20 cellular contexts compared by ENCODE assay signal in genomic region chr17:41284546-41284945, GRCh38. TPM values are rescaled to one million over a fixed set of nuclear protein-coding genes. Genes with fewer than 3 reads are reported as not detected.
DNase-seq lines count a peak whose midpoint lies in the region; ATAC-seq, FAIRE-seq and TF ChIP-seq lines count a peak whose summit lies in the region.
"Had no signal": no experiment of that assay in that cellular context is flagged by ENCODE, and none has a peak within 500 bp of the region (broad histone marks: within the 10 kb centered on the region; RNA-seq: fewer than 3 reads in every experiment).

No MANE protein-coding gene starts in this region.

- H2AFZ ChIP-seq in K562 (ENCODE audit: low read depth, low read length) (no peak overlapping the region), MM.1S (ENCODE audit: low read length) (no peak overlapping the region)

- POLR2A ChIA-PET in Caco-2 (lab: Charles Lee) (no interaction called here), K562 (lab: Yijun Ruan, JAX) (no interaction called here)

- H3K79me2 ChIP-seq in K562 (ENCODE audit: control insufficient read depth, insufficient read depth, low read length), result no peaks in the 10 kb centered on the region
- H3K79me2 ChIP-seq in MM.1S (ENCODE audit: low read length), result no peaks in the 10 kb centered on the region

- TF ChIP-seq POLR2A in K562 (conservative IDR thresholded peaks at IDR 0.05), result no peak

- no peaks in the 10 kb centered on the region for H3F3A ChIP-seq in MM.1S (ENCODE audit: insufficient read depth, low read length)

- intact Hi-C loops in Caco-2 (cut with micrococcal nuclease; ENCODE audit: unreplicated experiment), result loop anchor here (10.0 kb wide), 1 partner anchor 220 kb away; the partner anchor contains the start of genes KRTAP2-3 and KRTAP2-4
- intact Hi-C loops in K562 (cut with micrococcal nuclease), result no loop called here

- H3K4me3 ChIP-seq in Caco-2 (ENCODE audit: low read depth, low read length) (no peak overlapping the region), K562 (no peak overlapping the region), neutrophil (ENCODE audit: low read depth in 1 of 2, low read length in 1 of 2) (no peak overlapping the region), MM.1S (ENCODE audit: low read length) (no peak overlapping the region)
- H3K4me3 ChIP-seq: body of pancreas, coronary artery had no signal

- H3K4me1 ChIP-seq in Caco-2 (peaks cover 31% of the 10 kb centered on the region), K562 (replicated peaks in 1 of 2; ENCODE audit: control insufficient read depth in 2 of 2, insufficient read depth in 2 of 2, low read length in 2 of 2) (no peaks in the 10 kb centered on the region), neutrophil (ENCODE audit: control insufficient read depth in 1 of 2, insufficient read depth in 1 of 2, low read depth in 1 of 2, low read length in 1 of 2) (peaks cover 44% of the 10 kb centered on the region in 2 experiments), MM.1S (ENCODE audit: low read length) (no peaks in the 10 kb centered on the region)
- H3K4me1 ChIP-seq: body of pancreas had no signal

- no peak overlapping the region for H3K27ac ChIP-seq in K562 (ENCODE audit: extremely low read depth, low read depth, low read length)
- peak overlapping the region; percentile 64 for H3K27ac ChIP-seq in neutrophil
- H3K27ac ChIP-seq in MM.1S (ENCODE audit: low read length), result no peak overlapping the region
- H3K27ac ChIP-seq: body of pancreas, C4-2B, coronary artery had no signal

- H3K9ac ChIP-seq in K562 (ENCODE audit: insufficient read depth in 1 of 2, low read depth in 2 of 2, low read length in 2 of 2) (no peak overlapping the region), MM.1S (ENCODE audit: low read length) (no peak overlapping the region)

- TF ChIP-seq RAD21 in K562 (CRISPR knock-in tag; conservative IDR thresholded peaks at IDR 0.05 in 1 of 2, IDR thresholded peaks at IDR 0.05 in 1 of 2), result no peak

- H3K27me3 ChIP-seq in Caco-2 (replicated peaks; ENCODE audit: control insufficient read depth, insufficient read depth, low read length), result no peaks in the 10 kb centered on the region
- H3K27me3 ChIP-seq in K562 (ENCODE audit: control insufficient read depth in 2 of 2, insufficient read depth in 2 of 2, low read length in 2 of 2), result peaks cover 3 to 5% of the 10 kb centered on the region in 2 experiments; a peak in 2 of 5 replicates
- no peaks in the 10 kb centered on the region for H3K27me3 ChIP-seq in neutrophil
- H3K27me3 ChIP-seq in MM.1S (replicated peaks; ENCODE audit: insufficient read depth, low read length), result no peaks in the 10 kb centered on the region
- H3K27me3 ChIP-seq: body of pancreas had no signal

- H4K20me1 ChIP-seq in K562 (replicated peaks; ENCODE audit: control insufficient read depth, insufficient read depth, low read length) (no peaks in the 10 kb centered on the region), MM.1S (ENCODE audit: insufficient read depth, low read length) (no peaks in the 10 kb centered on the region)

- H3K9me3 ChIP-seq in Caco-2 (peaks cover 2% of the 10 kb centered on the region; the same call in 1 of the 2 replicates), K562 (replicated peaks; ENCODE audit: control insufficient read depth, insufficient read depth, low read depth, low read length) (no peaks in the 10 kb centered on the region), neutrophil (no peaks in the 10 kb centered on the region), MM.1S (replicated peaks; ENCODE audit: insufficient read depth, low read length) (no peaks in the 10 kb centered on the region)
- H3K9me3 ChIP-seq: body of pancreas had no signal

- H3K27ac Mint-ChIP-seq in Caco-2 (ENCODE audit: unreplicated experiment), result peak overlapping the region; percentile 32
- H3K27ac Mint-ChIP-seq: activated naive CD8-positive, alpha-beta T cell treated with anti-CD3 and anti-CD28 coated beads for 36 hours; activated T-helper 1 cell treated with anti-CD3 and anti-CD28 coated beads, Interleukin-12 subunit alpha, Interleukin-12 subunit beta, Interleukin-2, Interleukin-4 antibody, amounts not matched to agents 30 ng/mL and 10 ng/mL and 1 ng/mL, durations not matched to agents 14 hours and 24 hours and 36 hours; memory B cell; natural killer cell had no signal

- H3K4me1 Mint-ChIP-seq in Caco-2 (ENCODE audit: low read depth, unreplicated experiment), result peaks cover 34% of the 10 kb centered on the region
- H3K4me1 Mint-ChIP-seq: memory B cell, natural killer cell had no signal

- in situ Hi-C loops in K562 (cut with MboI), result no loop called here

- ATAC-seq in K562, result no peak
- ATAC-seq: body of pancreas, natural killer cell had no signal

- TF ChIP-seq EP300 in K562 (IDR thresholded peaks at IDR 0.05; ENCODE audit: low read length), result no peak

- H3K4me2 ChIP-seq in K562 (ENCODE audit: insufficient read depth, low read length), result no peak overlapping the region
- H3K4me2 ChIP-seq in MM.1S (ENCODE audit: low read depth, low read length), result no peak overlapping the region

- CTCF ChIA-PET in Caco-2 (lab: Charles Lee), result no interaction called here
- CTCF ChIA-PET in K562 (lab: Yijun Ruan, JAX; ENCODE audit: low intra/inter-chr PET ratio), result interaction anchor here (1.3 kb wide), 1 partner anchor 375 kb away, joined by 3 read pairs; no protein-coding TSS in a partner anchor

- H3K9me1 ChIP-seq in K562 (ENCODE audit: control insufficient read depth, insufficient read depth, low read length), result no peaks in the 10 kb centered on the region

- no peaks in the 10 kb centered on the region for H3K9me2 ChIP-seq in MM.1S (replicated peaks; ENCODE audit: insufficient read depth, low read length)

- no peak for DNase-seq in Caco-2
- peak; percentile 3 for DNase-seq in HT1080 (ENCODE audit: low read depth)
- DNase-seq in K562 (ENCODE audit: extremely low read depth in 1 of 4, low spot score in 3 of 4), result peak in 3 of 4 experiments; percentile 0 to 1 (median 0)
- no peak for DNase-seq in DMS79 treated with DMSO at 0.1 percent for 48 hours (lab: John Stamatoyannopoulos, UW)
- no peak for DNase-seq in MM.1S
- no peak for DNase-seq in NCI-H2171 (lab: John Stamatoyannopoulos, UW)
- DNase-seq in KG1 (lab: John Stamatoyannopoulos, UW), result no peak
- DNase-seq: activated naive CD8-positive, alpha-beta T cell treated with anti-CD3 and anti-CD28 coated beads for 36 hours; body of pancreas; natural killer cell; NCI-H1436 treated with DMSO at 0.1 percent for 48 hours; posterior cingulate gyrus; stimulated activated CD4-positive, alpha-beta T cell treated with anti-CD3 and anti-CD28 coated beads, Interleukin-4, amount 100 ng/mL, for 4 hours; SW 1271 had no signal

- 0% methylated on average over 2 of the region's 2 CpGs for WGBS in K562 (ENCODE audit: insufficient coverage, low coverage, missing lambda C conversion rate)

- peak overlapping the region; percentile 32 for H3K4me3 Mint-ChIP-seq in Caco-2 (ENCODE audit: unreplicated experiment)
- H3K4me3 Mint-ChIP-seq: activated naive CD8-positive, alpha-beta T cell treated with anti-CD3 and anti-CD28 coated beads for 36 hours; activated T-helper 1 cell treated with anti-CD3 and anti-CD28 coated beads, Interleukin-12 subunit alpha, Interleukin-12 subunit beta, Interleukin-2, Interleukin-4 antibody, amounts not matched to agents 30 ng/mL and 10 ng/mL and 1 ng/mL, durations not matched to agents 14 hours and 24 hours and 36 hours; memory B cell; natural killer cell had no signal

- TF ChIP-seq CTCF in Caco-2 (IDR thresholded peaks at IDR 0.05; ENCODE audit: insufficient read depth in 1 of 2, low read depth in 1 of 2, low read length in 1 of 2, severe bottlenecking in 1 of 2, unreplicated experiment in 1 of 2) (no peak), K562 (IDR thresholded peaks at IDR 0.05 in 2 of 3, conservative IDR thresholded peaks at IDR 0.05 in 1 of 3; ENCODE audit: insufficient read depth in 2 of 3, low read depth in 1 of 3, low read length in 3 of 3) (no peak), neutrophil (IDR thresholded peaks at IDR 0.05) (no peak), MM.1S (IDR thresholded peaks at IDR 0.05; ENCODE audit: low read length) (no peak)

- FAIRE-seq in K562 (lab: Jason Lieb, UNC), result no peak

- BruUV-seq in Caco-2 (replicated peaks; lab: Mats Ljungman, UMichigan) (no TSS peak), K562 (replicated peaks; lab: Mats Ljungman, UMichigan) (no TSS peak)

- H3K36me3 Mint-ChIP-seq in Caco-2 (ENCODE audit: insufficient read depth, unreplicated experiment), result no peaks in the 10 kb centered on the region
- H3K36me3 Mint-ChIP-seq: activated naive CD8-positive, alpha-beta T cell treated with anti-CD3 and anti-CD28 coated beads for 36 hours; memory B cell; natural killer cell had no signal

- no peaks in the 10 kb centered on the region for H3K27me3 Mint-ChIP-seq in Caco-2 (ENCODE audit: insufficient read depth, unreplicated experiment)
- H3K27me3 Mint-ChIP-seq: activated naive CD8-positive, alpha-beta T cell treated with anti-CD3 and anti-CD28 coated beads for 36 hours had no signal

- H3K9me3 Mint-ChIP-seq in Caco-2 (ENCODE audit: unreplicated experiment), result peaks cover 9% of the 10 kb centered on the region
- H3K9me3 Mint-ChIP-seq: activated T-helper 1 cell treated with anti-CD3 and anti-CD28 coated beads, Interleukin-12 subunit alpha, Interleukin-12 subunit beta, Interleukin-2, Interleukin-4 antibody, amounts not matched to agents 30 ng/mL and 10 ng/mL and 1 ng/mL, durations not matched to agents 14 hours and 24 hours and 36 hours; memory B cell; natural killer cell had no signal

- H3K36me3 ChIP-seq in Caco-2 (ENCODE audit: control insufficient read depth, insufficient read depth, low read length) (no peaks in the 10 kb centered on the region), K562 (ENCODE audit: control insufficient read depth, insufficient read depth, low read length) (no peaks in the 10 kb centered on the region), neutrophil (no peaks in the 10 kb centered on the region), MM.1S (replicated peaks; ENCODE audit: insufficient read depth, low read length) (no peaks in the 10 kb centered on the region)

RNA-seq across cellular contexts. Expression of gene KRTAP9-7, which starts 9.0 kb away (rescaled TPM):
- total RNA-seq in Caco-2 (2022) (not detected in 2 replicates), K562 (2014; rRNA removed) (not detected in 2 replicates), K562 (2014; rRNA removed; fragmentation: Illumina TruSeq; extraction: Trizol) (not detected in 2 replicates), K562 (2015; rRNA removed; fragmentation: Illumina TruSeq; extraction: Trizol) (not detected in 2 replicates), K562 (2021) (not detected in 2 replicates)
- not detected in 2 replicates for total RNA-seq in HT1080 (2014; rRNA removed; shearing (Covaris generic))
- not detected in 2 replicates for polyA plus RNA-seq in HT1080 (2015; cell fraction: cytosol; rRNA removed)
- polyA plus RNA-seq in HT1080 (2015; cell fraction: nucleus; rRNA removed), result not detected in 2 replicates
- total RNA-seq in K562 (2011; cell fraction: chromatin; rRNA removed; ENCODE audit: low replicate concordance), result not detected in 2 replicates
- not detected in 2 replicates for total RNA-seq in K562 (2011; cell fraction: nucleolus; rRNA removed)
- not detected in 2 replicates for total RNA-seq in K562 (2011; cell fraction: nucleoplasm; rRNA removed)
- polyA plus RNA-seq in K562 (2011; rRNA removed) (not detected in 2 replicates), K562 (2014; fragmentation: Illumina TruSeq; extraction: Trizol) (not detected in 2 replicates), K562 (2014; fragmentation: Nextera tagmentation; extraction: Ambion mirVana) (not detected), K562 (2014; rRNA removed) (not detected in 2 replicates)
- not detected in 2 replicates for polyA plus RNA-seq in K562 (2011; cell fraction: cytosol; rRNA removed)
- polyA plus RNA-seq in K562 (2011; cell fraction: nucleus; rRNA removed), result not detected in 2 replicates
- polyA plus RNA-seq in K562 (2012), result not detected in 2 replicates
- not detected in 2 replicates for polyA minus RNA-seq in K562 (2011; rRNA and poly(A)+ RNA removed)
- not detected in 2 replicates for polyA minus RNA-seq in K562 (2011; cell fraction: cytosol; rRNA and poly(A)+ RNA removed)
- not detected in 2 replicates for polyA minus RNA-seq in K562 (2011; cell fraction: nucleus; rRNA and poly(A)+ RNA removed)
- total RNA-seq: activated naive CD8-positive, alpha-beta T cell treated with anti-CD3 and anti-CD28 coated beads for 36 hours; activated T-helper 1 cell treated with anti-CD3 and anti-CD28 coated beads, Interleukin-12 subunit alpha, Interleukin-12 subunit beta, Interleukin-2, Interleukin-4 antibody, amounts not matched to agents 30 ng/mL and 10 ng/mL and 1 ng/mL, durations not matched to agents 14 hours and 24 hours and 36 hours; body of pancreas; natural killer cell; ureter had no signal

RNA-seq across cellular contexts. Expression of gene KRTAP29-1, which starts 18.1 kb away (rescaled TPM):
- total RNA-seq in Caco-2 (2022) (not detected in 2 replicates), K562 (2014; rRNA removed) (not detected in 2 replicates), K562 (2014; rRNA removed; fragmentation: Illumina TruSeq; extraction: Trizol) (not detected in 2 replicates), K562 (2015; rRNA removed; fragmentation: Illumina TruSeq; extraction: Trizol) (not detected in 2 replicates), K562 (2021) (not detected in 2 replicates)
- not detected in 2 replicates for total RNA-seq in HT1080 (2014; rRNA removed; shearing (Covaris generic))
- polyA plus RNA-seq in HT1080 (2015; cell fraction: cytosol; rRNA removed), result not detected in 2 replicates
- polyA plus RNA-seq in HT1080 (2015; cell fraction: nucleus; rRNA removed), result not detected in 2 replicates
- total RNA-seq in K562 (2011; cell fraction: chromatin; rRNA removed; ENCODE audit: low replicate concordance), result not detected in 2 replicates
- total RNA-seq in K562 (2011; cell fraction: nucleolus; rRNA removed), result not detected in 2 replicates
- total RNA-seq in K562 (2011; cell fraction: nucleoplasm; rRNA removed), result not detected in 2 replicates
- polyA plus RNA-seq in K562 (2011; rRNA removed) (not detected in 2 replicates), K562 (2014; fragmentation: Illumina TruSeq; extraction: Trizol) (not detected in 2 replicates), K562 (2014; fragmentation: Nextera tagmentation; extraction: Ambion mirVana) (not detected), K562 (2014; rRNA removed) (not detected in 2 replicates)
- not detected in 2 replicates for polyA plus RNA-seq in K562 (2011; cell fraction: cytosol; rRNA removed)
- polyA plus RNA-seq in K562 (2011; cell fraction: nucleus; rRNA removed), result not detected in 2 replicates
- not detected in 2 replicates for polyA plus RNA-seq in K562 (2012)
- not detected in 2 replicates for polyA minus RNA-seq in K562 (2011; rRNA and poly(A)+ RNA removed)
- not detected in 2 replicates for polyA minus RNA-seq in K562 (2011; cell fraction: cytosol; rRNA and poly(A)+ RNA removed)
- polyA minus RNA-seq in K562 (2011; cell fraction: nucleus; rRNA and poly(A)+ RNA removed), result not detected in 2 replicates
- total RNA-seq: activated naive CD8-positive, alpha-beta T cell treated with anti-CD3 and anti-CD28 coated beads for 36 hours; activated T-helper 1 cell treated with anti-CD3 and anti-CD28 coated beads, Interleukin-12 subunit alpha, Interleukin-12 subunit beta, Interleukin-2, Interleukin-4 antibody, amounts not matched to agents 30 ng/mL and 10 ng/mL and 1 ng/mL, durations not matched to agents 14 hours and 24 hours and 36 hours; body of pancreas; natural killer cell; ureter had no signal

RNA-seq across cellular contexts. Expression of gene KRTAP9-6, which starts 19.4 kb away (rescaled TPM):
- total RNA-seq in Caco-2 (2022), result not detected in 2 replicates
- not detected in 2 replicates for total RNA-seq in HT1080 (2014; rRNA removed; shearing (Covaris generic))
- polyA plus RNA-seq in HT1080 (2015; cell fraction: cytosol; rRNA removed), result not detected in 2 replicates
- polyA plus RNA-seq in HT1080 (2015; cell fraction: nucleus; rRNA removed), result not detected in 2 replicates
- not detected in 2 replicates for total RNA-seq in K562 (2011; cell fraction: chromatin; rRNA removed; ENCODE audit: low replicate concordance)
- not detected in 2 replicates for total RNA-seq in K562 (2011; cell fraction: nucleolus; rRNA removed)
- not detected in 2 replicates for total RNA-seq in K562 (2011; cell fraction: nucleoplasm; rRNA removed)
- not detected in 2 replicates for total RNA-seq in K562 (2014; rRNA removed)
- not detected in 2 replicates for total RNA-seq in K562 (2014; rRNA removed; fragmentation: Illumina TruSeq; extraction: Trizol)
- not detected in 2 replicates for total RNA-seq in K562 (2015; rRNA removed; fragmentation: Illumina TruSeq; extraction: Trizol)
- total RNA-seq in K562 (2021), result not detected in 2 replicates
- not detected in 2 replicates for polyA plus RNA-seq in K562 (2011; rRNA removed)
- not detected in 2 replicates for polyA plus RNA-seq in K562 (2011; cell fraction: cytosol; rRNA removed)
- not detected in 2 replicates for polyA plus RNA-seq in K562 (2011; cell fraction: nucleus; rRNA removed)
- not detected in 2 replicates for polyA plus RNA-seq in K562 (2012)
- not detected in 2 replicates for polyA plus RNA-seq in K562 (2014; fragmentation: Illumina TruSeq; extraction: Trizol)
- not detected for polyA plus RNA-seq in K562 (2014; fragmentation: Nextera tagmentation; extraction: Ambion mirVana)
- not detected in 2 replicates for polyA plus RNA-seq in K562 (2014; rRNA removed)
- not detected in 2 replicates for polyA minus RNA-seq in K562 (2011; rRNA and poly(A)+ RNA removed)
- polyA minus RNA-seq in K562 (2011; cell fraction: cytosol; rRNA and poly(A)+ RNA removed), result not detected in 2 replicates
- not detected in 2 replicates for polyA minus RNA-seq in K562 (2011; cell fraction: nucleus; rRNA and poly(A)+ RNA removed)
- total RNA-seq: activated naive CD8-positive, alpha-beta T cell treated with anti-CD3 and anti-CD28 coated beads for 36 hours; activated T-helper 1 cell treated with anti-CD3 and anti-CD28 coated beads, Interleukin-12 subunit alpha, Interleukin-12 subunit beta, Interleukin-2, Interleukin-4 antibody, amounts not matched to agents 30 ng/mL and 10 ng/mL and 1 ng/mL, durations not matched to agents 14 hours and 24 hours and 36 hours; body of pancreas; natural killer cell; ureter had no signal

RNA-seq across cellular contexts. Expression of gene KRTAP16-1, which starts 24.6 kb away (rescaled TPM):
- total RNA-seq in Caco-2 (2022) (not detected in 2 replicates), K562 (2014; rRNA removed) (not detected in 2 replicates), K562 (2014; rRNA removed; fragmentation: Illumina TruSeq; extraction: Trizol) (not detected in 2 replicates), K562 (2015; rRNA removed; fragmentation: Illumina TruSeq; extraction: Trizol) (not detected in 2 replicates), K562 (2021) (not detected in 2 replicates)
- not detected in 2 replicates for total RNA-seq in HT1080 (2014; rRNA removed; shearing (Covaris generic))
- polyA plus RNA-seq in HT1080 (2015; cell fraction: cytosol; rRNA removed), result not detected in 2 replicates
- polyA plus RNA-seq in HT1080 (2015; cell fraction: nucleus; rRNA removed), result not detected in 2 replicates
- total RNA-seq in K562 (2011; cell fraction: chromatin; rRNA removed; ENCODE audit: low replicate concordance), result not detected in 2 replicates
- total RNA-seq in K562 (2011; cell fraction: nucleolus; rRNA removed), result not detected in 2 replicates
- total RNA-seq in K562 (2011; cell fraction: nucleoplasm; rRNA removed), result not detected in 2 replicates
- polyA plus RNA-seq in K562 (2011; rRNA removed) (not detected in 2 replicates), K562 (2014; fragmentation: Illumina TruSeq; extraction: Trizol) (not detected in 2 replicates), K562 (2014; fragmentation: Nextera tagmentation; extraction: Ambion mirVana) (not detected), K562 (2014; rRNA removed) (not detected in 2 replicates)
- polyA plus RNA-seq in K562 (2011; cell fraction: cytosol; rRNA removed), result not detected in 2 replicates
- not detected in 2 replicates for polyA plus RNA-seq in K562 (2011; cell fraction: nucleus; rRNA removed)
- polyA plus RNA-seq in K562 (2012), result not detected in 2 replicates
- not detected in 2 replicates for polyA minus RNA-seq in K562 (2011; rRNA and poly(A)+ RNA removed)
- not detected in 2 replicates for polyA minus RNA-seq in K562 (2011; cell fraction: cytosol; rRNA and poly(A)+ RNA removed)
- not detected in 2 replicates for polyA minus RNA-seq in K562 (2011; cell fraction: nucleus; rRNA and poly(A)+ RNA removed)
- total RNA-seq: activated naive CD8-positive, alpha-beta T cell treated with anti-CD3 and anti-CD28 coated beads for 36 hours; activated T-helper 1 cell treated with anti-CD3 and anti-CD28 coated beads, Interleukin-12 subunit alpha, Interleukin-12 subunit beta, Interleukin-2, Interleukin-4 antibody, amounts not matched to agents 30 ng/mL and 10 ng/mL and 1 ng/mL, durations not matched to agents 14 hours and 24 hours and 36 hours; body of pancreas; ureter had no signal

RNA-seq across cellular contexts. Expression of gene KRTAP9-9, which starts 29.4 kb away (rescaled TPM):
- total RNA-seq in Caco-2 (2022) (not detected in 2 replicates), K562 (2014; rRNA removed) (not detected in 2 replicates), K562 (2014; rRNA removed; fragmentation: Illumina TruSeq; extraction: Trizol) (not detected in 2 replicates), K562 (2015; rRNA removed; fragmentation: Illumina TruSeq; extraction: Trizol) (not detected in 2 replicates), K562 (2021) (not detected in 2 replicates)
- not detected in 2 replicates for total RNA-seq in HT1080 (2014; rRNA removed; shearing (Covaris generic))
- not detected in 2 replicates for polyA plus RNA-seq in HT1080 (2015; cell fraction: cytosol; rRNA removed)
- not detected in 2 replicates for polyA plus RNA-seq in HT1080 (2015; cell fraction: nucleus; rRNA removed)
- total RNA-seq in K562 (2011; cell fraction: chromatin; rRNA removed; ENCODE audit: low replicate concordance), result not detected in 2 replicates
- total RNA-seq in K562 (2011; cell fraction: nucleolus; rRNA removed), result not detected in 2 replicates
- total RNA-seq in K562 (2011; cell fraction: nucleoplasm; rRNA removed), result not detected in 2 replicates
- polyA plus RNA-seq in K562 (2011; rRNA removed) (not detected in 2 replicates), K562 (2014; fragmentation: Illumina TruSeq; extraction: Trizol) (not detected in 2 replicates), K562 (2014; fragmentation: Nextera tagmentation; extraction: Ambion mirVana) (not detected), K562 (2014; rRNA removed) (not detected in 2 replicates)
- polyA plus RNA-seq in K562 (2011; cell fraction: cytosol; rRNA removed), result not detected in 2 replicates
- polyA plus RNA-seq in K562 (2011; cell fraction: nucleus; rRNA removed), result not detected in 2 replicates
- polyA plus RNA-seq in K562 (2012), result not detected in 2 replicates
- polyA minus RNA-seq in K562 (2011; rRNA and poly(A)+ RNA removed), result not detected in 2 replicates
- polyA minus RNA-seq in K562 (2011; cell fraction: cytosol; rRNA and poly(A)+ RNA removed), result not detected in 2 replicates
- polyA minus RNA-seq in K562 (2011; cell fraction: nucleus; rRNA and poly(A)+ RNA removed), result not detected in 2 replicates
- total RNA-seq: activated naive CD8-positive, alpha-beta T cell treated with anti-CD3 and anti-CD28 coated beads for 36 hours; activated T-helper 1 cell treated with anti-CD3 and anti-CD28 coated beads, Interleukin-12 subunit alpha, Interleukin-12 subunit beta, Interleukin-2, Interleukin-4 antibody, amounts not matched to agents 30 ng/mL and 10 ng/mL and 1 ng/mL, durations not matched to agents 14 hours and 24 hours and 36 hours; body of pancreas; natural killer cell; ureter had no signal

Comparison
In these comparisons a context has a peak if more than half of its experiments do, and no peak if none do; other contexts are left out.
1. DNase-seq: peak in HT1080 (single experiment) and K562 (3 of 4); none in Caco-2 (0 of 2), DMS79 treated with DMSO at 0.1 percent for 48 hours (single experiment), MM.1S (single experiment), NCI-H2171 (single experiment) and KG1 (single experiment).